Comparison of ENCODE assay signal across 13 cellular contexts in genomic region chr3:24522155-24522579, GRCh38. TPM values are rescaled to one million over a fixed set of nuclear protein-coding genes. Genes with fewer than 3 reads are reported as not detected.
DNase-seq lines count a peak whose midpoint lies in the region; ATAC-seq, FAIRE-seq and TF ChIP-seq lines count a peak whose summit lies in the region.
"Had no signal": no experiment of that assay in that cellular context is flagged by ENCODE, and none has a peak within 500 bp of the region (broad histone marks: within the 10 kb centered on the region; RNA-seq: fewer than 3 reads in every experiment).

No MANE protein-coding gene starts in this region.

- intact Hi-C loops in dendritic cell treated with granulocyte-macrophage colony-stimulating factor and Interleukin-4, amounts not matched to agents 40 ng/mL and 50 ng/mL, for 4 days (cut with micrococcal nuclease), result no loop called here
- intact Hi-C loops in HepG2 (cut with micrococcal nuclease; ENCODE audit: unreplicated experiment), result loop anchor here (1.0 to 10.0 kb wide), 4 partner anchors 26 to 160 kb away; no protein-coding TSS in a partner anchor

- no peak overlapping the region for H3K27ac ChIP-seq in HUES48 (ENCODE audit: low read depth, low read length)
- H3K27ac ChIP-seq in HepG2 (ENCODE audit: extremely low read length, insufficient read depth, low read length), result peak overlapping the region; percentile 92
- no peak overlapping the region for H3K27ac ChIP-seq in smooth muscle cell (ENCODE audit: low read depth)

- H3K27me3 ChIP-seq in HUES48 (ENCODE audit: control insufficient read depth, insufficient read depth, low read length) (peaks cover 69% of the 10 kb centered on the region), HepG2 (ENCODE audit: control insufficient read depth in 1 of 2, insufficient read depth in 2 of 2, low read length in 2 of 2) (no peaks in the 10 kb centered on the region; a peak in 2 of 5 replicates), smooth muscle cell (ENCODE audit: low read depth) (peaks cover 64% of the 10 kb centered on the region)

- H3K9me3 Mint-ChIP-seq in dendritic cell treated with granulocyte-macrophage colony-stimulating factor and Interleukin-4, amounts not matched to agents 40 ng/mL and 50 ng/mL, for 4 days, result no peaks in the 10 kb centered on the region
- H3K9me3 Mint-ChIP-seq: natural killer cell had no signal

- peak; percentile 70 for ATAC-seq in HepG2

- POLR2A ChIA-PET in HepG2 (lab: Yijun Ruan, JAX), result interaction anchor here (3.2 kb wide), 2 partner anchors 26 to 71 kb away, joined by 15 to 29 read pairs; partner anchors contain the start of gene THRB

- no peak for TF ChIP-seq RAD21 in HepG2 (CRISPR knock-in tag; IDR thresholded peaks at IDR 0.05)

- H3F3A ChIP-seq in smooth muscle cell (ENCODE audit: low read depth), result peaks cover 15% of the 10 kb centered on the region

- H3K9ac ChIP-seq in HUES48 (ENCODE audit: low read depth, low read length) (no peak overlapping the region), HepG2 (ENCODE audit: insufficient read depth, low read depth, low read length) (peak overlapping the region; percentile 87), smooth muscle cell (ENCODE audit: low read depth) (no peak overlapping the region)

- H3K4me3 Mint-ChIP-seq in dendritic cell treated with granulocyte-macrophage colony-stimulating factor and Interleukin-4, amounts not matched to agents 40 ng/mL and 50 ng/mL, for 4 days, result peak overlapping the region; percentile 63
- H3K4me3 Mint-ChIP-seq: natural killer cell had no signal

- CTCF ChIA-PET in HepG2 (lab: Yijun Ruan, JAX; ENCODE audit: low intra/inter-chr PET ratio, low total read pairs), result no interaction called here

- 0% methylated on average over 1 of the region's 15 CpGs for WGBS in HepG2 (ENCODE audit: low lambda C conversion rate)
- 6% methylated on average over 15 of the region's 15 CpGs for WGBS in smooth muscle cell (ENCODE audit: low lambda C conversion rate)

- DNase-seq in HepG2 (ENCODE audit: low spot score) (peak; percentile 74), smooth muscle cell (lab: John Stamatoyannopoulos, UW; ENCODE audit: unreplicated experiment) (no peak), MV-4-11 (lab: John Stamatoyannopoulos, UW) (no peak), NCI-H2029 (lab: John Stamatoyannopoulos, UW) (no peak), Kasumi-1 (lab: John Stamatoyannopoulos, UW) (no peak)
- DNase-seq in stimulated activated CD4-positive, alpha-beta T cell treated with anti-CD3 and anti-CD28 coated beads, Interleukin-2, amount 100 ng/mL, for 48 hours, result no peak
- DNase-seq: amniotic stem cell, natural killer cell, NCI-H1048, T-helper 9 cell had no signal

- peak overlapping the region; percentile 87 for H3K4me2 ChIP-seq in HepG2 (ENCODE audit: low read depth, low read length)
- H3K4me2 ChIP-seq in smooth muscle cell, result peak overlapping the region; percentile 99

- no TSS peak for BruUV-seq in HepG2 (replicated peaks; lab: Mats Ljungman, UMichigan)

- H2AFZ ChIP-seq in HepG2 (ENCODE audit: low read length) (no peak overlapping the region), smooth muscle cell (ENCODE audit: low read depth) (peak overlapping the region; percentile 98)

- peak overlapping the region; percentile 28 for H3K27ac Mint-ChIP-seq in dendritic cell treated with granulocyte-macrophage colony-stimulating factor and Interleukin-4, amounts not matched to agents 40 ng/mL and 50 ng/mL, for 4 days
- H3K27ac Mint-ChIP-seq: natural killer cell had no signal

- TF ChIP-seq CTCF in HepG2 (CRISPR knock-in tag; IDR thresholded peaks at IDR 0.05) (peak; percentile 37), smooth muscle cell (IDR thresholded peaks at IDR 0.05; ENCODE audit: borderline replicate concordance, insufficient read depth, poor library complexity, severe bottlenecking) (no peak)

- TF ChIP-seq EP300 in HepG2 (IDR thresholded peaks at IDR 0.05; ENCODE audit: low read depth in 2 of 2, low read length in 2 of 2), result peak in 1 of 2 experiments; percentile 56; a peak in 1 of 4 replicates
- no peak for TF ChIP-seq EP300 in HepG2 (CRISPR knock-in tag; IDR thresholded peaks at IDR 0.05; ENCODE audit: borderline replicate concordance)

- no peaks in the 10 kb centered on the region for H3K36me3 Mint-ChIP-seq in dendritic cell treated with granulocyte-macrophage colony-stimulating factor and Interleukin-4, amounts not matched to agents 40 ng/mL and 50 ng/mL, for 4 days (ENCODE audit: low read depth)
- H3K36me3 Mint-ChIP-seq: natural killer cell had no signal

- H4K20me1 ChIP-seq in HepG2 (ENCODE audit: insufficient read depth, low read length) (no peaks in the 10 kb centered on the region), smooth muscle cell (ENCODE audit: low read depth) (no peaks in the 10 kb centered on the region)

- H3K9me3 ChIP-seq in HUES48 (ENCODE audit: control insufficient read depth, insufficient read depth, low read length) (no peaks in the 10 kb centered on the region), HepG2 (ENCODE audit: low read length) (no peaks in the 10 kb centered on the region), smooth muscle cell (replicated peaks; ENCODE audit: low read depth) (no peaks in the 10 kb centered on the region)

- FAIRE-seq in HepG2 (lab: Jason Lieb, UNC), result peak; percentile 94
- FAIRE-seq: G401.6 had no signal

- H3K4me1 Mint-ChIP-seq in dendritic cell treated with granulocyte-macrophage colony-stimulating factor and Interleukin-4, amounts not matched to agents 40 ng/mL and 50 ng/mL, for 4 days (ENCODE audit: low read depth), result peaks cover 15% of the 10 kb centered on the region

- peaks cover 21% of the 10 kb centered on the region for H3K4me1 ChIP-seq in HUES48 (ENCODE audit: control insufficient read depth, insufficient read depth, low read length)
- H3K4me1 ChIP-seq in HepG2 (ENCODE audit: insufficient read depth, low read length), result peaks cover 65% of the 10 kb centered on the region
- H3K4me1 ChIP-seq in smooth muscle cell (ENCODE audit: low read depth), result peaks cover 4% of the 10 kb centered on the region

- in situ Hi-C loops in HepG2 (cut with HindIII; ENCODE audit: extremely low pct_ligation_motif_present, low pct_unique_long_range_greater_than_20kb), result no loop called here

- H3K4me3 ChIP-seq in HUES48 (ENCODE audit: low read depth, low read length) (peak overlapping the region; percentile 70), HepG2 (replicated peaks in 1 of 3; ENCODE audit: insufficient read depth in 1 of 3, low read depth in 2 of 3, low read length in 3 of 3) (peak overlapping the region; percentile 82 to 93 (median 85)), smooth muscle cell (peak overlapping the region; percentile 80)

- TF ChIP-seq POLR2A in HepG2 (IDR thresholded peaks at IDR 0.05; ENCODE audit: insufficient read depth in 1 of 2, low read depth in 2 of 2, low read length in 2 of 2), result peak; percentile 44 to 78; a peak in 3 of 4 replicates

- peaks cover 58% of the 10 kb centered on the region for H3K27me3 Mint-ChIP-seq in dendritic cell treated with granulocyte-macrophage colony-stimulating factor and Interleukin-4, amounts not matched to agents 40 ng/mL and 50 ng/mL, for 4 days

- no peaks in the 10 kb centered on the region for H3K36me3 ChIP-seq in HUES48 (ENCODE audit: control insufficient read depth, insufficient read depth, low read length)
- no peaks in the 10 kb centered on the region for H3K36me3 ChIP-seq in HepG2 (replicated peaks in 1 of 2; ENCODE audit: control insufficient read depth in 1 of 2, insufficient read depth in 2 of 2, low read length in 2 of 2)
- no peaks in the 10 kb centered on the region for H3K36me3 ChIP-seq in smooth muscle cell (ENCODE audit: low read depth)

- H3K79me2 ChIP-seq in HepG2 (ENCODE audit: insufficient read depth, low read length) (peaks cover 16% of the 10 kb centered on the region), smooth muscle cell (ENCODE audit: low read depth) (no peaks in the 10 kb centered on the region)

TF ChIP-seq in HepG2, 621 proteins besides CTCF, POLR2A, EP300 and RAD21 (continues in another document):
- TF ChIP-seq ZBTB34 (CRISPR knock-in tag; IDR thresholded peaks at IDR 0.05), result peak; percentile 73; the same call in 1 of the 2 replicates
- TF ChIP-seq ZFP36 (IDR thresholded peaks at IDR 0.05; ENCODE audit: borderline replicate concordance, low read depth, low read length, partially characterized antibody), result no peak

RNA-seq across cellular contexts. Expression of gene THRB, which starts 27.5 kb away (rescaled TPM):
- total RNA-seq in HepG2 (2016; rRNA removed; fragmentation: Illumina TruSeq; extraction: Trizol) (22.7 and 30.1 TPM in 2 replicates), smooth muscle cell (14.3 and 43.8 TPM in 2 replicates)
- 9.2 and 10.9 TPM in 2 replicates for total RNA-seq in HepG2 (2016; cell fraction: cytosol; rRNA removed; fragmentation: Illumina TruSeq; extraction: Trizol; ENCODE audit: low read depth)
- total RNA-seq in HepG2 (2016; cell fraction: insoluble cytoplasmic fraction; rRNA removed; fragmentation: Illumina TruSeq; extraction: Trizol), result 20.4 and 24.3 TPM in 2 replicates
- total RNA-seq in HepG2 (2016; cell fraction: membrane; rRNA removed; fragmentation: Illumina TruSeq; extraction: Trizol), result 16.1 and 18.6 TPM in 2 replicates
- 40.5 and 40.8 TPM in 2 replicates for total RNA-seq in HepG2 (2016; cell fraction: nucleus; rRNA removed; fragmentation: Illumina TruSeq; extraction: Trizol)
- polyA plus RNA-seq in HepG2 (2011; rRNA removed) (4.3 and 4.7 TPM in 2 replicates), smooth muscle cell (5.6 and 11.2 TPM in 2 replicates)
- polyA plus RNA-seq in HepG2 (2011; cell fraction: cytosol; rRNA removed), result 3.0 and 4.0 TPM in 2 replicates
- 6.1 and 7.0 TPM in 2 replicates for polyA plus RNA-seq in HepG2 (2011; cell fraction: nucleus; rRNA removed)
- polyA plus RNA-seq in HepG2 (2012), result 7.5 and 9.3 TPM in 2 replicates
- 3.5 and 4.3 TPM in 2 replicates for polyA plus RNA-seq in HepG2 (2016; cell fraction: cytosol; fragmentation: Illumina TruSeq; extraction: Trizol; ENCODE audit: low read depth)
- 14.8 and 17.3 TPM in 2 replicates for polyA plus RNA-seq in HepG2 (2016; cell fraction: insoluble cytoplasmic fraction; fragmentation: Illumina TruSeq; extraction: Trizol; ENCODE audit: low read depth)
- 6.5 and 6.7 TPM in 2 replicates for polyA plus RNA-seq in HepG2 (2016; cell fraction: membrane; fragmentation: Illumina TruSeq; extraction: Trizol; ENCODE audit: low read depth)
- 14.6 and 17.3 TPM in 2 replicates for polyA plus RNA-seq in HepG2 (2016; cell fraction: nucleus; fragmentation: Illumina TruSeq; extraction: Trizol; ENCODE audit: insufficient read depth, low read depth)
- 3.3 and 9.4 TPM in 2 replicates for polyA minus RNA-seq in HepG2 (2011; rRNA and poly(A)+ RNA removed; ENCODE audit: low replicate concordance)
- 8.1 and 8.3 TPM in 2 replicates for polyA minus RNA-seq in HepG2 (2011; cell fraction: cytosol; rRNA and poly(A)+ RNA removed)
- 45.8 and 47.3 TPM in 2 replicates for polyA minus RNA-seq in HepG2 (2011; cell fraction: nucleus; rRNA and poly(A)+ RNA removed)
